ENCODE assay signal across 9 cellular contexts in the genomic region with DNA sequence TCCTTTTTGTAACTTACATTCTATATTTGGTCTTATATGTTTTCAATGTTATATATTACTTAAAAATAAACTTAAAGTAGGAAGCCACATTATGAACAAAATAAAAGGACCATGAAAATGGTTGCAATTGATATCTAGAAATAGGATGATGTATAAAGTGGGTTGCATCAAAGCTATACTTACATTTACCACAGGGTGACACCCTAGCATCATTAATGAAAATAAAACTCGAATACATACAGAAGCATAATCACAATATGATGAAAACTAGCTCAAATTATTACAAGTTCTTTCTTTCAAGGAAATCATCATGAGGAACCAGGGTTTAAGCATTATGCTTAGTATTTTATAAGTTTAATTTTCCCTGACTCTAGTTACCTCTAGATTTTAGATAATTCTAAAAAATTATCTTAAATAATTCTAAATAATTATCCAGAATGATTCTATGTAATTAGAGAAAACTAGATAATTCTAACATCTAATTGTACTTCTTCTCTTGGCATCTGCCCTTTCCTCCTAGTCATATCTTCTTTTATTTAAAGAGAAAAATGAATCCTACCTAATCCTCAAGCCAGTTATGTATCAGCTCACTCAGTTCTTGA. TPM values are rescaled to one million over a fixed set of nuclear protein-coding genes. Genes with fewer than 3 reads are reported as not detected.
A peak's percentile ranks its signal among the peaks of the same experiment; 100 is the strongest.
DNase-seq lines count a peak whose midpoint lies in the region; ATAC-seq, FAIRE-seq and TF ChIP-seq lines count a peak whose summit lies in the region.
"Had no signal": no experiment of that assay in that cellular context is flagged by ENCODE, and none has a peak within 500 bp of the region (broad histone marks: within the 10 kb centered on the region; RNA-seq: fewer than 3 reads in every experiment).

No MANE protein-coding gene starts in this region.

- H3K4me2 ChIP-seq in A549 = no peak overlapping the region
- no peak overlapping the region for H3K4me2 ChIP-seq in OCI-LY7 (ENCODE audit: low read length)
- no peak overlapping the region for H3K4me2 ChIP-seq in osteoblast (ENCODE audit: insufficient read depth, low read length)

- H3K4me1 ChIP-seq in A549 = no peaks in the 10 kb centered on the region
- H3K4me1 ChIP-seq in OCI-LY7 (ENCODE audit: insufficient read depth, low read length, poor library complexity, severe bottlenecking) = no peaks in the 10 kb centered on the region
- no peaks in the 10 kb centered on the region for H3K4me1 ChIP-seq in esophagus muscularis mucosa
- no peaks in the 10 kb centered on the region for H3K4me1 ChIP-seq in osteoblast (ENCODE audit: insufficient read depth, low read length)

- H3K36me3 ChIP-seq in OCI-LY7 (ENCODE audit: insufficient read depth, low read length) (no peaks in the 10 kb centered on the region), esophagus muscularis mucosa (no peaks in the 10 kb centered on the region), osteoblast (ENCODE audit: insufficient read depth, low read length) (no peaks in the 10 kb centered on the region)

- no peaks in the 10 kb centered on the region for H3K9me2 ChIP-seq in OCI-LY7 (ENCODE audit: insufficient read depth, low read length)

- POLR2A ChIA-PET in A549 (lab: Yijun Ruan, JAX) = interaction anchor here (1.7 kb wide), 1 partner anchor 400 kb away, joined by 5 read pairs; the partner anchor contains the start of gene SMIM10L1
- POLR2A ChIA-PET in OCI-LY7 (lab: Charles Lee) = interaction anchor here (0.6 to 1.2 kb wide), 4 partner anchors 11 to 1505 kb away, joined by 3 to 4 read pairs (median 4); no protein-coding TSS in a partner anchor
- POLR2A ChIA-PET in activated CD4-positive, alpha-beta T cell treated with anti-CD3 and anti-CD28 coated beads, Interleukin-2, amount 10 ng/mL, durations not matched to agents 7 days and 5 days (lab: Charles Lee) = no interaction called here

- FAIRE-seq in A549 (lab: Jason Lieb, UNC) = peak; percentile 87

- H3K4me1 Mint-ChIP-seq in activated CD4-positive, alpha-beta T cell treated with anti-CD3 and anti-CD28 coated beads, Interleukin-2, amount 10 ng/mL, durations not matched to agents 7 days and 5 days = no peaks in the 10 kb centered on the region
- H3K4me1 Mint-ChIP-seq: stimulated activated naive B cell treated with anti-CD40 and anti-IgM and Interleukin-4, amounts not matched to agents 10 μg/mL and 1 μg/mL and 100 μg/mL, for 72 hours had no signal

- H3K4me3 ChIP-seq in A549 (no peak overlapping the region), OCI-LY7 (ENCODE audit: low read depth, low read length, poor library complexity, severe bottlenecking) (no peak overlapping the region), esophagus muscularis mucosa (no peak overlapping the region), osteoblast (ENCODE audit: insufficient read depth, low read length) (no peak overlapping the region)

- ATAC-seq in A549 (peak; percentile 68 to 69; a peak in 3 of 6 replicates), GM21367 (IDR thresholded peaks at IDR 0.05; ENCODE audit: unreplicated experiment) (no peak), GM19351 (IDR thresholded peaks at IDR 0.05; ENCODE audit: unreplicated experiment) (no peak)

- BruUV-seq in OCI-LY7 (replicated peaks; lab: Mats Ljungman, UMichigan) = no TSS peak

- H3K27me3 ChIP-seq in esophagus muscularis mucosa = peaks cover 0 to 27% (median 2%) of the 10 kb centered on the region in 4 donors
- H3K27me3 ChIP-seq in osteoblast (ENCODE audit: insufficient read depth, low read length) = peaks cover 64% of the 10 kb centered on the region

- TF ChIP-seq POLR2A in A549 (IDR thresholded peaks at IDR 0.05; ENCODE audit: low read length) (no peak), esophagus muscularis mucosa (IDR thresholded peaks at IDR 0.05; ENCODE audit: low read depth) (no peak)

- peak; percentile 15 to 44 for DNase-seq in A549 (ENCODE audit: low read depth in 1 of 2, low spot score in 1 of 2)
- peak; percentile 27 for DNase-seq in OCI-LY7 (ENCODE audit: low spot score)
- no peak for DNase-seq in esophagus muscularis mucosa (ENCODE audit: extremely low spot score)
- DNase-seq in osteoblast (ENCODE audit: insufficient read length, low spot score, missing footprints) = no peak
- DNase-seq in activated CD4-positive, alpha-beta T cell treated with anti-CD3 and anti-CD28 coated beads, Interleukin-2, amount 10 ng/mL, durations not matched to agents 7 days and 5 days = no peak
- DNase-seq: stimulated activated naive B cell treated with anti-CD40 and anti-IgM and Interleukin-4, amounts not matched to agents 10 μg/mL and 1 μg/mL and 100 μg/mL, for 72 hours had no signal

- H3K9me3 Mint-ChIP-seq in activated CD4-positive, alpha-beta T cell treated with anti-CD3 and anti-CD28 coated beads, Interleukin-2, amount 10 ng/mL, durations not matched to agents 7 days and 5 days = no peaks in the 10 kb centered on the region
- H3K9me3 Mint-ChIP-seq: stimulated activated naive B cell treated with anti-CD40 and anti-IgM and Interleukin-4, amounts not matched to agents 10 μg/mL and 1 μg/mL and 100 μg/mL, for 72 hours had no signal

- H2AFZ ChIP-seq in OCI-LY7 (ENCODE audit: low read length) (no peak overlapping the region), osteoblast (ENCODE audit: low read length) (no peak overlapping the region)

- no peak overlapping the region for H3K27ac Mint-ChIP-seq in activated CD4-positive, alpha-beta T cell treated with anti-CD3 and anti-CD28 coated beads, Interleukin-2, amount 10 ng/mL, durations not matched to agents 7 days and 5 days
- H3K27ac Mint-ChIP-seq: stimulated activated naive B cell treated with anti-CD40 and anti-IgM and Interleukin-4, amounts not matched to agents 10 μg/mL and 1 μg/mL and 100 μg/mL, for 72 hours had no signal

- no peaks in the 10 kb centered on the region for H3K36me3 Mint-ChIP-seq in activated CD4-positive, alpha-beta T cell treated with anti-CD3 and anti-CD28 coated beads, Interleukin-2, amount 10 ng/mL, durations not matched to agents 7 days and 5 days (ENCODE audit: low read depth)
- H3K36me3 Mint-ChIP-seq: stimulated activated naive B cell treated with anti-CD40 and anti-IgM and Interleukin-4, amounts not matched to agents 10 μg/mL and 1 μg/mL and 100 μg/mL, for 72 hours had no signal

- intact Hi-C loops in OCI-LY7 (cut with micrococcal nuclease; ENCODE audit: unreplicated experiment) (loop anchor here (1.0 to 2.0 kb wide), 2 partner anchors 428 to 716 kb away; no protein-coding TSS in a partner anchor), esophagus muscularis mucosa (cut with DNase I) (loop anchor here (2.0 kb wide), 1 partner anchor 428 kb away; no protein-coding TSS in a partner anchor)

- peaks cover 58% of the 10 kb centered on the region for H3K27me3 Mint-ChIP-seq in activated CD4-positive, alpha-beta T cell treated with anti-CD3 and anti-CD28 coated beads, Interleukin-2, amount 10 ng/mL, durations not matched to agents 7 days and 5 days

- CTCF ChIA-PET in A549 (lab: Yijun Ruan, JAX) (interaction anchor here (0.6 to 8.6 kb wide), 21 partner anchors 8 to 1603 kb away, joined by 3 to 131 read pairs (median 4); partner anchors contain the start of gene YBX3), OCI-LY7 (lab: Charles Lee; ENCODE audit: unreplicated experiment) (no interaction called here)
- CTCF ChIA-PET in activated CD4-positive, alpha-beta T cell treated with anti-CD3 and anti-CD28 coated beads, Interleukin-2, amount 10 ng/mL, durations not matched to agents 7 days and 5 days (lab: Charles Lee) = interaction anchor here (1.3 to 1.7 kb wide), 2 partner anchors 429 to 716 kb away, joined by 5 to 6 read pairs; no protein-coding TSS in a partner anchor

- H3K27ac ChIP-seq in A549 (no peak overlapping the region), OCI-LY7 (ENCODE audit: low read depth, low read length, poor library complexity, severe bottlenecking) (no peak overlapping the region), esophagus muscularis mucosa (replicated peaks in 1 of 4) (no peak overlapping the region), osteoblast (ENCODE audit: low read depth, low read length) (no peak overlapping the region)

- no peak for TF ChIP-seq EP300 in A549 (IDR thresholded peaks at IDR 0.05)
- no peak for TF ChIP-seq EP300 in esophagus muscularis mucosa (IDR thresholded peaks at IDR 0.05)

- WGBS in A549 (ENCODE audit: missing lambda C conversion rate) = 2% methylated on average over 1 of the region's 1 CpG
- WGBS in esophagus muscularis mucosa = 0% methylated on average over 1 of the region's 1 CpG

- TF ChIP-seq CTCF in A549 (IDR thresholded peaks at IDR 0.05) (peak; percentile 79), GM12872 (IDR thresholded peaks at IDR 0.05; ENCODE audit: insufficient read depth, low read depth, low read length) (peak; percentile 36; the same call in 1 of the 3 replicates), OCI-LY7 (conservative IDR thresholded peaks at IDR 0.05; ENCODE audit: low read length) (peak; percentile 82), esophagus muscularis mucosa (IDR thresholded peaks at IDR 0.05) (peak; percentile 64 to 70 (median 66)), osteoblast (IDR thresholded peaks at IDR 0.05; ENCODE audit: extremely low read depth, low read depth, low read length) (peak; percentile 69)

- H3K9me3 ChIP-seq in A549 (no peaks in the 10 kb centered on the region), OCI-LY7 (ENCODE audit: low read length) (no peaks in the 10 kb centered on the region), esophagus muscularis mucosa (no peaks in the 10 kb centered on the region), osteoblast (ENCODE audit: low read depth, low read length) (no peaks in the 10 kb centered on the region)

- H3K79me2 ChIP-seq in OCI-LY7 (ENCODE audit: insufficient read depth, low read depth, low read length) (no peaks in the 10 kb centered on the region), osteoblast (ENCODE audit: insufficient read depth, low read length) (no peaks in the 10 kb centered on the region)

- no peaks in the 10 kb centered on the region for H4K20me1 ChIP-seq in OCI-LY7 (ENCODE audit: insufficient read depth, low read length)
- no peaks in the 10 kb centered on the region for H4K20me1 ChIP-seq in osteoblast (ENCODE audit: insufficient read depth, low read length)

- H3K4me3 Mint-ChIP-seq in activated CD4-positive, alpha-beta T cell treated with anti-CD3 and anti-CD28 coated beads, Interleukin-2, amount 10 ng/mL, durations not matched to agents 7 days and 5 days = no peak overlapping the region
- H3K4me3 Mint-ChIP-seq: stimulated activated naive B cell treated with anti-CD40 and anti-IgM and Interleukin-4, amounts not matched to agents 10 μg/mL and 1 μg/mL and 100 μg/mL, for 72 hours had no signal

- TF ChIP-seq RAD21 in A549 (conservative IDR thresholded peaks at IDR 0.05 in 1 of 2, IDR thresholded peaks at IDR 0.05 in 1 of 2) = peak; percentile 87 to 89

RNA-seq across cellular contexts. Expression of gene TAS2R7, which starts 31.2 kb away (rescaled TPM):
- polyA plus RNA-seq in A549 (2011; rRNA removed) (not detected in 2 replicates), A549 (2017; fragmentation: RNase III; extraction: RNeasy Plus Mini Kit Qiagen cat#74134 plus additional on column Dnase treatment) (not detected in 3 replicates)
- polyA plus RNA-seq in A549 (2012; cell fraction: cytosol; rRNA removed) = not detected in 2 replicates
- not detected in 2 replicates for polyA plus RNA-seq in A549 (2012; cell fraction: nucleus; rRNA removed)
- 0.45 TPM in 1 of 2 replicates, not detected in the other for polyA minus RNA-seq in A549 (2011; rRNA and poly(A)+ RNA removed)
- not detected in 2 replicates for total RNA-seq in OCI-LY7 (2014; rRNA removed; shearing (Covaris generic))
- total RNA-seq in OCI-LY7 (2022) (not detected in 2 replicates), esophagus muscularis mucosa (not detected), osteoblast (not detected in 2 replicates)
- not detected for total RNA-seq in activated CD4-positive, alpha-beta T cell treated with anti-CD3 and anti-CD28 coated beads, Interleukin-2, amount 10 ng/mL, durations not matched to agents 7 days and 5 days

RNA-seq across cellular contexts. Expression of gene TAS2R8, which starts 35.9 kb away (rescaled TPM):
- not detected in 2 replicates for polyA plus RNA-seq in A549 (2011; rRNA removed)
- polyA plus RNA-seq in A549 (2012; cell fraction: cytosol; rRNA removed) = not detected in 2 replicates
- polyA plus RNA-seq in A549 (2012; cell fraction: nucleus; rRNA removed) = not detected in 2 replicates
- polyA plus RNA-seq in A549 (2017; fragmentation: RNase III; extraction: RNeasy Plus Mini Kit Qiagen cat#74134 plus additional on column Dnase treatment) = not detected in 3 replicates
- 0.19 TPM in 1 of 2 replicates, not detected in the other for polyA minus RNA-seq in A549 (2011; rRNA and poly(A)+ RNA removed)
- not detected in 2 replicates for total RNA-seq in OCI-LY7 (2014; rRNA removed; shearing (Covaris generic))
- not detected in 2 replicates for total RNA-seq in OCI-LY7 (2022)
- total RNA-seq in esophagus muscularis mucosa = not detected
- under 0.01 and 0.36 TPM in 2 replicates for total RNA-seq in osteoblast
- total RNA-seq in activated CD4-positive, alpha-beta T cell treated with anti-CD3 and anti-CD28 coated beads, Interleukin-2, amount 10 ng/mL, durations not matched to agents 7 days and 5 days = not detected

RNA-seq across cellular contexts. Expression of gene TAS2R9, which starts 38.7 kb away (rescaled TPM):
- not detected in 2 replicates for polyA plus RNA-seq in A549 (2011; rRNA removed)
- polyA plus RNA-seq in A549 (2012; cell fraction: cytosol; rRNA removed) = not detected in 2 replicates
- polyA plus RNA-seq in A549 (2012; cell fraction: nucleus; rRNA removed) = not detected in 2 replicates
- polyA plus RNA-seq in A549 (2017; fragmentation: RNase III; extraction: RNeasy Plus Mini Kit Qiagen cat#74134 plus additional on column Dnase treatment) = not detected in 3 replicates
- polyA minus RNA-seq in A549 (2011; rRNA and poly(A)+ RNA removed) = 0.24 and 0.45 TPM in 2 replicates
- total RNA-seq in OCI-LY7 (2014; rRNA removed; shearing (Covaris generic)) = not detected in 2 replicates
- total RNA-seq in OCI-LY7 (2022) = not detected in 2 replicates
- not detected for total RNA-seq in esophagus muscularis mucosa
- total RNA-seq in osteoblast = not detected in 2 replicates
- not detected for total RNA-seq in activated CD4-positive, alpha-beta T cell treated with anti-CD3 and anti-CD28 coated beads, Interleukin-2, amount 10 ng/mL, durations not matched to agents 7 days and 5 days

RNA-seq across cellular contexts. Expression of gene YBX3, which starts 48.1 kb away (rescaled TPM):
- polyA plus RNA-seq in A549 (2011; rRNA removed) = 136 and 150 TPM in 2 replicates
- polyA plus RNA-seq in A549 (2012; cell fraction: cytosol; rRNA removed) = 228 and 245 TPM in 2 replicates
- polyA plus RNA-seq in A549 (2012; cell fraction: nucleus; rRNA removed) = 335 and 339 TPM in 2 replicates
- polyA plus RNA-seq in A549 (2017; fragmentation: RNase III; extraction: RNeasy Plus Mini Kit Qiagen cat#74134 plus additional on column Dnase treatment) = 140 to 176 TPM (median 146 TPM) in 3 replicates
- 181 and 191 TPM in 2 replicates for polyA minus RNA-seq in A549 (2011; rRNA and poly(A)+ RNA removed)
- total RNA-seq in OCI-LY7 (2014; rRNA removed; shearing (Covaris generic)) = 70.7 and 97.5 TPM in 2 replicates
- total RNA-seq in OCI-LY7 (2022) = 220 and 223 TPM in 2 replicates
- 100 to 1,000 TPM; 406 to 604 (median 588) TPM for total RNA-seq in esophagus muscularis mucosa
- total RNA-seq in osteoblast = 147 TPM in 2 replicates
- 10 to 100 TPM; 27.1 to 31.4 TPM for total RNA-seq in activated CD4-positive, alpha-beta T cell treated with anti-CD3 and anti-CD28 coated beads, Interleukin-2, amount 10 ng/mL, durations not matched to agents 7 days and 5 days

RNA-seq across cellular contexts. Expression of gene TAS2R10, which starts 54.9 kb away (rescaled TPM):
- 0.67 and 0.71 TPM in 2 replicates for polyA plus RNA-seq in A549 (2011; rRNA removed)
- not detected in 2 replicates for polyA plus RNA-seq in A549 (2012; cell fraction: cytosol; rRNA removed)
- 0.12 and 0.14 TPM in 2 replicates for polyA plus RNA-seq in A549 (2012; cell fraction: nucleus; rRNA removed)
- polyA plus RNA-seq in A549 (2017; fragmentation: RNase III; extraction: RNeasy Plus Mini Kit Qiagen cat#74134 plus additional on column Dnase treatment) = 0.09 to 0.14 TPM in 2 of 3 replicates, not detected in the other
- 0.24 and 0.54 TPM in 2 replicates for polyA minus RNA-seq in A549 (2011; rRNA and poly(A)+ RNA removed)
- total RNA-seq in OCI-LY7 (2014; rRNA removed; shearing (Covaris generic)) = 0.50 TPM in 1 of 2 replicates, not detected in the other
- not detected in 2 replicates for total RNA-seq in OCI-LY7 (2022)
- under 1 TPM in 2 of 4 donors, not detected in 2; 0.40 to 0.42 TPM for total RNA-seq in esophagus muscularis mucosa
- total RNA-seq in osteoblast = 1.1 and 1.8 TPM in 2 replicates
- total RNA-seq in activated CD4-positive, alpha-beta T cell treated with anti-CD3 and anti-CD28 coated beads, Interleukin-2, amount 10 ng/mL, durations not matched to agents 7 days and 5 days = under 1 TPM; 0.25 to 0.46 TPM

Comparison
In these comparisons a context has a peak if more than half of its experiments do, and no peak if none do; other contexts are left out.
1. ATAC-seq: peak in A549 (2 of 2); none in GM21367 (single experiment) and GM19351 (single experiment).
2. DNase-seq: peak in A549 (2 of 2) and OCI-LY7 (single experiment); none in esophagus muscularis mucosa (single experiment), osteoblast (single experiment) and activated CD4-positive, alpha-beta T cell treated with anti-CD3 and anti-CD28 coated beads, Interleukin-2, amount 10 ng/mL, durations not matched to agents 7 days and 5 days (single experiment).
3. Peak in every context shown above with its lines, with median percentiles within 50 percentile points of each other: CTCF ChIP-seq.